In genomic region chr20:57785061-57785460, GRCh38 we compare ENCODE assay signal across 24 cellular contexts.
"Had no signal": no experiment of that assay in that cellular context is flagged by ENCODE, and none has a peak within 500 bp of the region (broad histone marks: within the 10 kb centered on the region; RNA-seq: fewer than 3 reads in every experiment).

No MANE protein-coding gene starts in this region.

- FAIRE-seq: keratinocyte had no signal

- H2AFZ ChIP-seq: parathyroid adenoma had no signal

- H3K9me3 ChIP-seq: esophagus muscularis mucosa, gastroesophageal sphincter, left lung, lower lobe of right lung, psoas muscle, stomach had no signal

- H3K79me2 ChIP-seq: parathyroid adenoma had no signal

- H3K36me3 Mint-ChIP-seq: memory B cell; stimulated activated naive B cell treated with anti-CD40 and anti-IgM and Interleukin-4, amounts not matched to agents 10 μg/mL and 1 μg/mL and 100 μg/mL, for 72 hours; type B pancreatic cell had no signal

- H3K4me1 ChIP-seq: esophagus muscularis mucosa, gastroesophageal sphincter, left lung, lower lobe of right lung, parathyroid adenoma, psoas muscle, stomach had no signal

- ATAC-seq: gastroesophageal sphincter; left lung; lower lobe of right lung; psoas muscle; sciatic nerve; stimulated activated naive B cell treated with anti-CD40 and anti-IgM and Interleukin-4, amounts not matched to agents 10 μg/mL and 1 μg/mL and 100 μg/mL, for 72 hours had no signal

- H3K4me3 ChIP-seq: esophagus muscularis mucosa, gastroesophageal sphincter, left lung, lower lobe of right lung, psoas muscle, skin epidermis, stomach had no signal

- H3K27ac ChIP-seq: epithelial cell of prostate, esophagus muscularis mucosa, gastroesophageal sphincter, left lung, lower lobe of right lung, parathyroid adenoma, psoas muscle, skin epidermis, stomach had no signal

- H3K27ac Mint-ChIP-seq: memory B cell; stimulated activated naive B cell treated with anti-CD40 and anti-IgM and Interleukin-4, amounts not matched to agents 10 μg/mL and 1 μg/mL and 100 μg/mL, for 72 hours; type B pancreatic cell had no signal

- H3K27me3 ChIP-seq: gastroesophageal sphincter, left lung had no signal

- H3K4me3 Mint-ChIP-seq: memory B cell; naive B cell; nephron; stimulated activated naive B cell treated with anti-CD40 and anti-IgM and Interleukin-4, amounts not matched to agents 10 μg/mL and 1 μg/mL and 100 μg/mL, for 72 hours; type B pancreatic cell had no signal

- H3K36me3 ChIP-seq: esophagus muscularis mucosa, gastroesophageal sphincter, left lung, lower lobe of right lung, stomach had no signal

- H3K9ac ChIP-seq: parathyroid adenoma had no signal

- H3K4me1 Mint-ChIP-seq: naive B cell; stimulated activated naive B cell treated with anti-CD40 and anti-IgM and Interleukin-4, amounts not matched to agents 10 μg/mL and 1 μg/mL and 100 μg/mL, for 72 hours had no signal

- H3K9me3 Mint-ChIP-seq: memory B cell, nephron, type B pancreatic cell had no signal

- DNase-seq: effector memory CD4-positive, alpha-beta T cell; foreskin fibroblast; glutamatergic neuron; left lung; lower lobe of right lung; midbrain; naive B cell; psoas muscle; retina; stimulated activated CD4-positive, alpha-beta T cell treated with anti-CD3 and anti-CD28 coated beads, Interleukin-2, amount 100 ng/mL, for 24 hours; stimulated activated CD4-positive, alpha-beta T cell treated with anti-CD3 and anti-CD28 coated beads, Interleukin-4, amount 100 ng/mL, for 4 hours; stimulated activated naive B cell treated with anti-CD40 and anti-IgM and Interleukin-4, amounts not matched to agents 10 μg/mL and 1 μg/mL and 100 μg/mL, for 72 hours; stomach; substantia nigra had no signal
